Comparison of ENCODE assay signal across 22 cellular contexts in the genomic region with DNA sequence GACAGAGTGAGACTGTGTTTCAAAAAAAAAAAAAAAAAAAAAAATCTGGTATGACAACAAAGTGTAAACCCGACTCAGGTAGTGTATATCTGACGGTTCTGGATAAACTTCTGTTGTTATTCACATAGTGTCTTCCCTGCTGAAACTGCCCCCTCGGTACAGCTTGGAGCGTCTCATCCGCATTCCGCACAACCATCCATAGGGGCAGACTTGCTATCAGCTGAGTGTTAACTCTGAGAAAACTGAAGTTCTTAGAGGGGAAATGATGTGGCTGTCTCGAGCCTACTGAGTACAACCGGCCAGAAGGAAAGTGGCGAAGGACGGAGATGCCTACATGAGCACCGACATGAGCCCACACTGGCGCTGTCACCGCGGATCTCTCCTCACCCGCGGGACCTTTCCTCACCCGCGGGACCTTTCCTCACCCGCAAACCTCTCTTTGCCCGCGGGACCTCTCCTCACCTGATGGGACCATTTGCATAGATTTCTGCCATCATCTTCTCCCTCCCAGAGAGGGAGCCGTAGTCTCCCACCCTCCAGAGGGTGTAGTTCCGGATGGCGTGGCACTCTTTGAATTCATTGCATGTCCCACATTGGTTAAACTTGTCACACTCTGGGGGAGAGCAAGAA. TPM values are rescaled to one million over a fixed set of nuclear protein-coding genes. Genes with fewer than 3 reads are reported as not detected.
DNase-seq lines count a peak whose midpoint lies in the region; ATAC-seq and TF ChIP-seq lines count a peak whose summit lies in the region.
"Had no signal": no experiment of that assay in that cellular context is flagged by ENCODE, and none has a peak within 500 bp of the region (broad histone marks: within the 10 kb centered on the region; RNA-seq: fewer than 3 reads in every experiment).

No MANE protein-coding gene starts in this region.

- H3K9me3 Mint-ChIP-seq in activated B cell treated with CpG ODN at 0.5 μM for 24 hours (no peaks in the 10 kb centered on the region), nephron (no peaks in the 10 kb centered on the region)

- ATAC-seq in left ventricle myocardium superior (no peak), activated B cell treated with CpG ODN at 0.5 μM for 24 hours (ENCODE audit: low read depth) (no peak), GM21723 (IDR thresholded peaks at IDR 0.05; ENCODE audit: unreplicated experiment) (no peak)
- ATAC-seq: activated CD4-positive, alpha-beta T cell treated with anti-CD3 and anti-CD28 coated beads for 36 hours had no signal

- H3K36me3 Mint-ChIP-seq in activated B cell treated with CpG ODN at 0.5 μM for 24 hours (ENCODE audit: low read depth) = peaks cover 95% of the 10 kb centered on the region
- H3K36me3 Mint-ChIP-seq in nephron (ENCODE audit: low read depth) = peaks cover 58% of the 10 kb centered on the region

- DNase-seq in cardiac septum (ENCODE audit: low spot score) (peak; percentile 19), left ventricle myocardium superior (no peak), activated B cell treated with CpG ODN at 0.5 μM for 24 hours (no peak), NCI-H2227 treated with DMSO at 0.1 percent for 48 hours (lab: John Stamatoyannopoulos, UW) (no peak), GOT3 (lab: John Stamatoyannopoulos, UW) (no peak)
- no peak for DNase-seq in activated T-cell treated with anti-CD3 and anti-CD28 coated beads, Interleukin-2, amount 50 U/mL, for 1 hour
- DNase-seq: activated CD4-positive, alpha-beta T cell treated with anti-CD3 and anti-CD28 coated beads for 36 hours; brain microvascular endothelial cell; C1 segment of cervical spinal cord; mesenchymal stem cell; NCI-H1694 treated with DMSO at 0.1 percent for 48 hours; NCI-H226; NCI-H82; SHP77 treated with DMSO at 0.1 percent for 48 hours; stimulated activated CD4-positive, alpha-beta T cell treated with anti-CD3 and anti-CD28 coated beads, Interleukin-4, amount 100 ng/mL, for 4 hours; trophoblast cell had no signal

- CTCF ChIA-PET in activated B cell treated with CpG ODN at 0.5 μM for 24 hours (lab: Charles Lee) = no interaction called here

- TF ChIP-seq CTCF in activated B cell treated with CpG ODN at 0.5 μM for 24 hours (IDR thresholded peaks at IDR 0.05) (no peak), nephron (IDR thresholded peaks at IDR 0.05; ENCODE audit: unreplicated experiment in 3 of 3) (no peak)

- intact Hi-C loops in cardiac septum (cut with DNase I) = no loop called here
- intact Hi-C loops in left ventricle myocardium superior (cut with micrococcal nuclease) = no loop called here
- intact Hi-C loops in activated B cell treated with CpG ODN at 0.5 μM for 24 hours (cut with micrococcal nuclease) = no loop called here

- H3K4me3 Mint-ChIP-seq in activated B cell treated with CpG ODN at 0.5 μM for 24 hours (no peak overlapping the region), nephron (no peak overlapping the region)
- H3K4me3 Mint-ChIP-seq: activated CD4-positive, alpha-beta T cell treated with anti-CD3 and anti-CD28 coated beads for 36 hours; activated naive CD8-positive, alpha-beta T cell had no signal

- POLR2A ChIA-PET in activated B cell treated with CpG ODN at 0.5 μM for 24 hours (lab: Charles Lee) = interaction anchor here (1.6 kb wide), 2 partner anchors 11 to 35 kb away, joined by 4 to 7 read pairs; a partner anchor contains a TSS

- H3K27ac Mint-ChIP-seq in activated B cell treated with CpG ODN at 0.5 μM for 24 hours (peak overlapping the region; percentile 9), nephron (peak overlapping the region; percentile 50 to 96 (median 68))
- H3K27ac Mint-ChIP-seq: activated CD4-positive, alpha-beta T cell treated with anti-CD3 and anti-CD28 coated beads for 36 hours; activated naive CD8-positive, alpha-beta T cell had no signal

- H3K27me3 Mint-ChIP-seq in activated B cell treated with CpG ODN at 0.5 μM for 24 hours = no peaks in the 10 kb centered on the region
- no peaks in the 10 kb centered on the region for H3K27me3 Mint-ChIP-seq in nephron (ENCODE audit: low read depth)
- H3K27me3 Mint-ChIP-seq: activated CD4-positive, alpha-beta T cell treated with anti-CD3 and anti-CD28 coated beads for 36 hours; activated naive CD8-positive, alpha-beta T cell had no signal

- peaks cover 55% of the 10 kb centered on the region for H3K4me1 Mint-ChIP-seq in activated B cell treated with CpG ODN at 0.5 μM for 24 hours
- peaks cover 5% of the 10 kb centered on the region for H3K4me1 Mint-ChIP-seq in nephron

RNA-seq across cellular contexts. Expression of a gene that starts 9.8 kb away (rescaled TPM):
- total RNA-seq in cardiac septum (157 TPM), left ventricle myocardium superior (129 TPM), activated B cell treated with CpG ODN at 0.5 μM for 24 hours (262 and 278 TPM in 2 replicates)

RNA-seq across cellular contexts. Expression of a gene that starts 16.2 kb away (rescaled TPM):
- total RNA-seq in cardiac septum (34.7 TPM), left ventricle myocardium superior (35.6 TPM), activated B cell treated with CpG ODN at 0.5 μM for 24 hours (97.2 and 107 TPM in 2 replicates)

RNA-seq across cellular contexts. Expression of a gene that starts 22.0 kb away (rescaled TPM):
- total RNA-seq in cardiac septum = 0.54 TPM
- total RNA-seq in left ventricle myocardium superior = 0.30 TPM
- total RNA-seq in activated B cell treated with CpG ODN at 0.5 μM for 24 hours = 0.05 and 0.09 TPM in 2 replicates
- total RNA-seq: activated CD4-positive, alpha-beta T cell treated with anti-CD3 and anti-CD28 coated beads for 36 hours; LHCN-M2; myocyte; osteocyte had no signal

RNA-seq across cellular contexts. Expression of a gene that starts 34.9 kb away (rescaled TPM):
- total RNA-seq in cardiac septum (123 TPM), left ventricle myocardium superior (128 TPM), activated B cell treated with CpG ODN at 0.5 μM for 24 hours (84.0 and 86.1 TPM in 2 replicates)

RNA-seq across cellular contexts. Expression of a gene that starts 45.3 kb away (rescaled TPM):
- total RNA-seq in cardiac septum (41.4 TPM), left ventricle myocardium superior (50.1 TPM), activated B cell treated with CpG ODN at 0.5 μM for 24 hours (54.2 and 58.4 TPM in 2 replicates)
